26 cellular contexts compared by ENCODE assay signal in the genomic region with DNA sequence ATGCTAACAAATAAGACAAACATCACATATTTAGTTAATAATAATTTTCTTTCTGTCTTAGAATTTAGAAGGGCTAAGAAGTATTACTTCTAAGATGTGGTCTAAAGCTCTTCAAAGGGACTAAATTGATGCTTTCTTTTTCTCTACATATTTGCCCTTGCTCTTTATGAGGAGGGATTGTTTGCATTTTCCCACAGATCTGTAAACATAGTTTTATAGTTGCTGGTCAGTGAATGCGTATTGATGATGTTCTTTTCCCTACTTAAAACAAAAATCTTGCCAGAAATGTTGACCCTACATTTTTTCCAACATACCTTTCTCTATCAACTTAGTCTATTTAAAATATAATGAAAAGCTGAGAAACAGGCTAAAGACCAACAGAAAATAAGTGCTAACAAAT.
"Had no signal": no experiment of that assay in that cellular context is flagged by ENCODE, and none has a peak within 500 bp of the region (broad histone marks: within the 10 kb centered on the region; RNA-seq: fewer than 3 reads in every experiment).

No MANE protein-coding gene starts in this region.

- H3K27me3 ChIP-seq: dorsolateral prefrontal cortex, foreskin keratinocyte, gastroesophageal sphincter, heart left ventricle, hepatocyte, left lung, neural progenitor cell, right atrium auricular region, stomach, thyroid gland, vagina had no signal

- H3K27me3 Mint-ChIP-seq: naive thymus-derived CD4-positive, alpha-beta T cell; progenitor cell of endocrine pancreas had no signal

- H3K4me3 Mint-ChIP-seq: naive thymus-derived CD4-positive, alpha-beta T cell; nephron; neural progenitor cell; stimulated activated effector memory CD8-positive, alpha-beta T cell treated with anti-CD3 and anti-CD28 coated beads, Interleukin-12 subunit alpha, Interleukin-12 subunit beta, amount 100 ng/mL, for 72 hours had no signal

- H3K4me1 ChIP-seq: gastroesophageal sphincter, heart left ventricle, left lung, parathyroid adenoma, right atrium auricular region, stomach, thyroid gland had no signal

- H3K27ac Mint-ChIP-seq: naive thymus-derived CD4-positive, alpha-beta T cell; nephron; neural progenitor cell; progenitor cell of endocrine pancreas; stimulated activated effector memory CD8-positive, alpha-beta T cell treated with anti-CD3 and anti-CD28 coated beads, Interleukin-12 subunit alpha, Interleukin-12 subunit beta, amount 100 ng/mL, for 72 hours had no signal

- H3K4me1 Mint-ChIP-seq: nephron; stimulated activated effector memory CD8-positive, alpha-beta T cell treated with anti-CD3 and anti-CD28 coated beads, Interleukin-12 subunit alpha, Interleukin-12 subunit beta, amount 100 ng/mL, for 72 hours had no signal

- H3K36me3 ChIP-seq: gastroesophageal sphincter, heart left ventricle, left lung, neural progenitor cell, right atrium auricular region, stomach, thyroid gland, vagina had no signal

- DNase-seq: dorsolateral prefrontal cortex; effector CD4-positive, alpha-beta T cell; foreskin keratinocyte; heart left ventricle; kidney; mesendoderm; midbrain; naive thymus-derived CD4-positive, alpha-beta T cell; stimulated activated CD4-positive, alpha-beta T cell treated with anti-CD3 and anti-CD28 coated beads, Interleukin-2, amount 100 ng/mL, for 24 hours; stimulated activated CD4-positive, alpha-beta T cell treated with anti-CD3 and anti-CD28 coated beads, Interleukin-4, amount 100 ng/mL, for 24 hours; stimulated activated naive CD4-positive, alpha-beta T cell treated with Interleukin-2 at 50 U/mL for 16 hours; stomach; thyroid gland; trophoblast cell had no signal

- ATAC-seq: foreskin keratinocyte; gastroesophageal sphincter; heart left ventricle; left lung; naive thymus-derived CD4-positive, alpha-beta T cell; sciatic nerve; stimulated activated effector memory CD8-positive, alpha-beta T cell treated with anti-CD3 and anti-CD28 coated beads, Interleukin-12 subunit alpha, Interleukin-12 subunit beta, amount 100 ng/mL, for 72 hours had no signal

- H3K27ac ChIP-seq: dorsolateral prefrontal cortex, foreskin keratinocyte, gastroesophageal sphincter, heart left ventricle, hepatocyte, left lung, neural progenitor cell, parathyroid adenoma, right atrium auricular region, stomach, thyroid gland, vagina had no signal

- H3K9me3 Mint-ChIP-seq: naive thymus-derived CD4-positive, alpha-beta T cell; nephron; neural progenitor cell; stimulated activated effector memory CD8-positive, alpha-beta T cell treated with anti-CD3 and anti-CD28 coated beads, Interleukin-12 subunit alpha, Interleukin-12 subunit beta, amount 100 ng/mL, for 72 hours had no signal

- H3K4me3 ChIP-seq: dorsolateral prefrontal cortex, gastroesophageal sphincter, heart left ventricle, hepatocyte, left lung, neural progenitor cell, right atrium auricular region, smooth muscle cell, stomach, thyroid gland, vagina had no signal

- H3K9me3 ChIP-seq: gastroesophageal sphincter, heart left ventricle, left lung, right atrium auricular region, stomach, thyroid gland, vagina had no signal

- H3K36me3 Mint-ChIP-seq: neural progenitor cell; stimulated activated effector memory CD8-positive, alpha-beta T cell treated with anti-CD3 and anti-CD28 coated beads, Interleukin-12 subunit alpha, Interleukin-12 subunit beta, amount 100 ng/mL, for 72 hours had no signal
